7 cellular contexts compared by ENCODE assay signal in the genomic region with DNA sequence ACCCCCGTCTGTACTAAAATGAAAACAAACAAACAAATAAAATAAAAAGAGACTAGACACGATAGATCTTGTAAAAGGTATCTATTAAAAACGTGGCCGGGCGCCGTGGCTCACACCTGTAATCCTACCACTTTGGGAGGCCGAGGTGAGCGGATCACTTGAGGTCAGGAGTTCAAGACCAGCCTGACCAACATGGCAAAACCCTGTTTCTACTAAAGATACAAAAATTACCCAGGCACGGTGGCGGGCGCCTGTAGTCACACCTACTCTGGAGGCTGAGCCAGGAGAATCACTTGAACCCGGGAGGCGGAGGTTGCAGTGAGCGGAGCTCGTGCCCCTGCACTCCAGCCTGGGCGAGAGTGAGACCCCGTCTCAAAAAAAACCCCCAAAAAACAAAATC. TPM values are rescaled to one million over a fixed set of nuclear protein-coding genes. Genes with fewer than 3 reads are reported as not detected.
A peak's percentile ranks its signal among the peaks of the same experiment; 100 is the strongest.
DNase-seq lines count a peak whose midpoint lies in the region; ATAC-seq and TF ChIP-seq lines count a peak whose summit lies in the region.
"Not testable (repeated sequence)": the region's sequence is repeated elsewhere in the genome, so short reads cannot be mapped to it uniquely, and the experiment has no call there.

No MANE protein-coding gene starts in this region.

- intact Hi-C loops in activated T-helper 2 cell treated with anti-CD3 and anti-CD28 coated beads, Interferon-gamma antibody, Interleukin-2, Interleukin-4, amounts not matched to agents 10 μg/mL and 5 μg/mL and 100 μg/mL, durations not matched to agents 14 hours and 24 hours and 36 hours (cut with micrococcal nuclease): loop anchor here (5.0 kb wide), 1 partner anchor 560 kb away; the partner anchor contains the start of gene XPOT

- H3K27me3 Mint-ChIP-seq in GM23338 (ENCODE audit: insufficient read depth, low read depth, poor library complexity): peaks cover 10% of the 10 kb centered on the region
- H3K27me3 Mint-ChIP-seq in T-helper 17 cell: peaks cover 16% of the 10 kb centered on the region
- peaks cover 52% of the 10 kb centered on the region for H3K27me3 Mint-ChIP-seq in activated T-helper 2 cell treated with anti-CD3 and anti-CD28 coated beads, Interferon-gamma antibody, Interleukin-2, Interleukin-4, amounts not matched to agents 10 μg/mL and 5 μg/mL and 100 μg/mL, durations not matched to agents 14 hours and 24 hours and 36 hours (ENCODE audit: low read depth)
- peaks cover 13 to 37% of the 10 kb centered on the region in 2 donors for H3K27me3 Mint-ChIP-seq in effector memory CD8-positive, alpha-beta T cell
- not testable (repeated sequence) for H3K27me3 Mint-ChIP-seq in nephron progenitor cell (ENCODE audit: low read depth, poor library complexity)

- not testable (repeated sequence) for H3K27ac Mint-ChIP-seq in GM23338; T-helper 17 cell; activated T-helper 2 cell treated with anti-CD3 and anti-CD28 coated beads, Interferon-gamma antibody, Interleukin-2, Interleukin-4, amounts not matched to agents 10 μg/mL and 5 μg/mL and 100 μg/mL, durations not matched to agents 14 hours and 24 hours and 36 hours; effector memory CD8-positive, alpha-beta T cell; nephron progenitor cell; stimulated activated effector memory CD8-positive, alpha-beta T cell treated with anti-CD3 and anti-CD28 coated beads, Interleukin-12 subunit alpha, Interleukin-12 subunit beta, amount 100 ng/mL, for 72 hours

- H2AFZ ChIP-seq in GM23338: peak overlapping the region; percentile 97

- H3K4me2 ChIP-seq in GM23338: peak overlapping the region; percentile 100

- H3K79me2 ChIP-seq in GM23338 (replicated peaks; ENCODE audit: insufficient read depth): peaks cover 29% of the 10 kb centered on the region

- TF ChIP-seq CTCF in GM23338 (conservative IDR thresholded peaks at IDR 0.05; ENCODE audit: low read depth in 2 of 2); nephron progenitor cell (IDR thresholded peaks at IDR 0.05): not testable (repeated sequence)

- H3K27me3 ChIP-seq in GM23338 (ENCODE audit: insufficient read depth) (peaks cover 20% of the 10 kb centered on the region), iPS-20b (ENCODE audit: insufficient read depth, low read length) (peaks cover 16% of the 10 kb centered on the region; the same call in 1 of the 2 replicates)

- not testable (repeated sequence) for H3K36me3 ChIP-seq in GM23338 (ENCODE audit: insufficient read depth); iPS-20b (ENCODE audit: insufficient read depth, low read depth, low read length)

- H3K9me2 ChIP-seq in GM23338 (ENCODE audit: insufficient read depth): not testable (repeated sequence)

- H3K9me3 Mint-ChIP-seq in GM23338; activated T-helper 2 cell treated with anti-CD3 and anti-CD28 coated beads, Interferon-gamma antibody, Interleukin-2, Interleukin-4, amounts not matched to agents 10 μg/mL and 5 μg/mL and 100 μg/mL, durations not matched to agents 14 hours and 24 hours and 36 hours; effector memory CD8-positive, alpha-beta T cell; nephron progenitor cell; stimulated activated effector memory CD8-positive, alpha-beta T cell treated with anti-CD3 and anti-CD28 coated beads, Interleukin-12 subunit alpha, Interleukin-12 subunit beta, amount 100 ng/mL, for 72 hours: not testable (repeated sequence)

- not testable (repeated sequence) for H3K36me3 Mint-ChIP-seq in GM23338 (ENCODE audit: low read depth); T-helper 17 cell (ENCODE audit: low read depth); activated T-helper 2 cell treated with anti-CD3 and anti-CD28 coated beads, Interferon-gamma antibody, Interleukin-2, Interleukin-4, amounts not matched to agents 10 μg/mL and 5 μg/mL and 100 μg/mL, durations not matched to agents 14 hours and 24 hours and 36 hours (ENCODE audit: low read depth); effector memory CD8-positive, alpha-beta T cell (ENCODE audit: insufficient read depth); nephron progenitor cell (ENCODE audit: low read depth); stimulated activated effector memory CD8-positive, alpha-beta T cell treated with anti-CD3 and anti-CD28 coated beads, Interleukin-12 subunit alpha, Interleukin-12 subunit beta, amount 100 ng/mL, for 72 hours

- H3K27ac ChIP-seq in GM23338 (ENCODE audit: low read depth); iPS-20b (ENCODE audit: low read length): not testable (repeated sequence)

- not testable (repeated sequence) for DNase-seq in GM23338 (ENCODE audit: low spot score); T-helper 17 cell; activated T-helper 2 cell treated with anti-CD3 and anti-CD28 coated beads, Interferon-gamma antibody, Interleukin-2, Interleukin-4, amounts not matched to agents 10 μg/mL and 5 μg/mL and 100 μg/mL, durations not matched to agents 14 hours and 24 hours and 36 hours (ENCODE audit: low spot score); effector memory CD8-positive, alpha-beta T cell; nephron progenitor cell; stimulated activated effector memory CD8-positive, alpha-beta T cell treated with anti-CD3 and anti-CD28 coated beads, Interleukin-12 subunit alpha, Interleukin-12 subunit beta, amount 100 ng/mL, for 72 hours (ENCODE audit: low spot score in 2 of 2)

- not testable (repeated sequence) for ATAC-seq in GM23338; T-helper 17 cell; effector memory CD8-positive, alpha-beta T cell (replicated peaks); stimulated activated effector memory CD8-positive, alpha-beta T cell treated with anti-CD3 and anti-CD28 coated beads, Interleukin-12 subunit alpha, Interleukin-12 subunit beta, amount 100 ng/mL, for 72 hours

- not testable (repeated sequence) for H3K9ac ChIP-seq in iPS-20b (ENCODE audit: low read depth, low read length)

- H3K4me1 Mint-ChIP-seq in GM23338: peaks cover 20% of the 10 kb centered on the region
- not testable (repeated sequence) for H3K4me1 Mint-ChIP-seq in T-helper 17 cell; activated T-helper 2 cell treated with anti-CD3 and anti-CD28 coated beads, Interferon-gamma antibody, Interleukin-2, Interleukin-4, amounts not matched to agents 10 μg/mL and 5 μg/mL and 100 μg/mL, durations not matched to agents 14 hours and 24 hours and 36 hours (ENCODE audit: low read depth); effector memory CD8-positive, alpha-beta T cell (ENCODE audit: low read depth in 2 of 2); stimulated activated effector memory CD8-positive, alpha-beta T cell treated with anti-CD3 and anti-CD28 coated beads, Interleukin-12 subunit alpha, Interleukin-12 subunit beta, amount 100 ng/mL, for 72 hours
- H3K4me1 Mint-ChIP-seq in nephron progenitor cell: peaks cover 27% of the 10 kb centered on the region

- H4K20me1 ChIP-seq in GM23338 (replicated peaks; ENCODE audit: insufficient read depth): not testable (repeated sequence)

- H3F3A ChIP-seq in GM23338 (replicated peaks; ENCODE audit: low read depth): not testable (repeated sequence)

- H3K4me3 Mint-ChIP-seq in GM23338 (peak overlapping the region; percentile 81), T-helper 17 cell (peak overlapping the region; percentile 68), nephron progenitor cell (peak overlapping the region; percentile 84)
- H3K4me3 Mint-ChIP-seq in activated T-helper 2 cell treated with anti-CD3 and anti-CD28 coated beads, Interferon-gamma antibody, Interleukin-2, Interleukin-4, amounts not matched to agents 10 μg/mL and 5 μg/mL and 100 μg/mL, durations not matched to agents 14 hours and 24 hours and 36 hours (ENCODE audit: low read depth): peak overlapping the region; percentile 66
- H3K4me3 Mint-ChIP-seq in effector memory CD8-positive, alpha-beta T cell: peak overlapping the region; percentile 64 to 74
- peak overlapping the region; percentile 86 for H3K4me3 Mint-ChIP-seq in stimulated activated effector memory CD8-positive, alpha-beta T cell treated with anti-CD3 and anti-CD28 coated beads, Interleukin-12 subunit alpha, Interleukin-12 subunit beta, amount 100 ng/mL, for 72 hours

- not testable (repeated sequence) for H3K9me3 ChIP-seq in T-helper 17 cell (ENCODE audit: control insufficient read depth, low read length, poor library complexity, severe bottlenecking); iPS-20b (ENCODE audit: insufficient read depth, low read depth, low read length)

- peaks cover 16% of the 10 kb centered on the region for H3K4me1 ChIP-seq in GM23338 (ENCODE audit: insufficient read depth)
- not testable (repeated sequence) for H3K4me1 ChIP-seq in iPS-20b (ENCODE audit: insufficient read depth, low read length)

- H3K4me3 ChIP-seq in GM23338 (peak overlapping the region; percentile 99), iPS-20b (ENCODE audit: low read length) (peak overlapping the region; percentile 98; the same call in 1 of the 2 replicates)

RNA-seq across cellular contexts. Expression of gene SRGAP1, which starts 1.8 kb away (rescaled TPM):
- 5.6 and 6.1 TPM in 2 replicates for total RNA-seq in GM23338 (2014; rRNA removed; shearing (Covaris generic))
- 8.1 and 8.3 TPM in 2 replicates for polyA plus RNA-seq in GM23338 (2016; fragmentation: Nextera tagmentation; extraction: Ambion mirVana)
- under 1 TPM; 0.05 to 0.13 TPM for total RNA-seq in T-helper 17 cell
- total RNA-seq in activated T-helper 2 cell treated with anti-CD3 and anti-CD28 coated beads, Interferon-gamma antibody, Interleukin-2, Interleukin-4, amounts not matched to agents 10 μg/mL and 5 μg/mL and 100 μg/mL, durations not matched to agents 14 hours and 24 hours and 36 hours: 0.07 TPM in 2 replicates
